In genomic region chr2:150997702-150998480, GRCh38 we compare ENCODE assay signal across 18 cellular contexts.
A peak's percentile ranks its signal among the peaks of the same experiment; 100 is the strongest.
DNase-seq lines count a peak whose midpoint lies in the region; ATAC-seq and TF ChIP-seq lines count a peak whose summit lies in the region.
"Had no signal": no experiment of that assay in that cellular context is flagged by ENCODE, and none has a peak within 500 bp of the region (broad histone marks: within the 10 kb centered on the region; RNA-seq: fewer than 3 reads in every experiment).

No MANE protein-coding gene starts in this region.

- BruUV-seq in A673 (replicated peaks; lab: Mats Ljungman, UMichigan): no TSS peak

- POLR2A ChIA-PET in A673 (lab: Charles Lee; ENCODE audit: low non-redundant PET): no interaction called here
- POLR2A ChIA-PET in activated CD8-positive, alpha-beta T cell treated with anti-CD3 and anti-CD28 coated beads for 36 hours (lab: Charles Lee): no interaction called here

- H3K9me3 ChIP-seq in A673 (ENCODE audit: low read depth, low read length, poor library complexity, severe bottlenecking): no peaks in the 10 kb centered on the region
- no peaks in the 10 kb centered on the region for H3K9me3 ChIP-seq in SJCRH30 (replicated peaks)
- H3K9me3 ChIP-seq in left lung: no peaks in the 10 kb centered on the region
- H3K9me3 ChIP-seq: colonic mucosa, Peyer's patch had no signal

- no peaks in the 10 kb centered on the region for H3K9me3 Mint-ChIP-seq in activated CD8-positive, alpha-beta T cell treated with anti-CD3 and anti-CD28 coated beads for 36 hours
- H3K9me3 Mint-ChIP-seq: activated naive CD4-positive, alpha-beta T cell treated with anti-CD3 and anti-CD28 coated beads, Interleukin-2, amount 50 U/mL, for 72 hours; IgD-negative memory B cell; stimulated activated effector memory CD8-positive, alpha-beta T cell treated with anti-CD3 and anti-CD28 coated beads, Interleukin-12 subunit alpha, Interleukin-12 subunit beta, amount 100 ng/mL, for 72 hours had no signal

- TF ChIP-seq CTCF in A673 (conservative IDR thresholded peaks at IDR 0.05; ENCODE audit: low read depth, low read length) (no peak), foreskin fibroblast (IDR thresholded peaks at IDR 0.05; ENCODE audit: low read depth, low read length) (no peak), left lung (IDR thresholded peaks at IDR 0.05) (no peak)
- no peak for TF ChIP-seq CTCF in activated CD8-positive, alpha-beta T cell treated with anti-CD3 and anti-CD28 coated beads for 36 hours (IDR thresholded peaks at IDR 0.05)

- DNase-seq in A673 (ENCODE audit: low spot score): peak; percentile 60
- DNase-seq in GM04503 (ENCODE audit: low read depth): peak; percentile 89
- peak; percentile 47 to 64 for DNase-seq in SJCRH30
- peak; percentile 70 to 84 for DNase-seq in foreskin fibroblast
- DNase-seq in activated CD8-positive, alpha-beta T cell treated with anti-CD3 and anti-CD28 coated beads for 36 hours: no peak
- DNase-seq in left lung: no peak
- DNase-seq in superior temporal gyrus (ENCODE audit: extremely low spot score): no peak
- DNase-seq: colonic mucosa, head of caudate nucleus, MV-4-11, NCI-H2081 treated with DMSO at 0.1 percent for 48 hours, Peyer's patch, SW 1271 had no signal

- H3K27ac Mint-ChIP-seq in activated CD8-positive, alpha-beta T cell treated with anti-CD3 and anti-CD28 coated beads for 36 hours: no peak overlapping the region
- H3K27ac Mint-ChIP-seq: activated naive CD4-positive, alpha-beta T cell treated with anti-CD3 and anti-CD28 coated beads, Interleukin-2, amount 50 U/mL, for 72 hours; IgD-negative memory B cell; stimulated activated effector memory CD8-positive, alpha-beta T cell treated with anti-CD3 and anti-CD28 coated beads, Interleukin-12 subunit alpha, Interleukin-12 subunit beta, amount 100 ng/mL, for 72 hours had no signal

- no peak for ATAC-seq in activated CD8-positive, alpha-beta T cell treated with anti-CD3 and anti-CD28 coated beads for 36 hours
- no peak for ATAC-seq in HG03354 (IDR thresholded peaks at IDR 0.05; ENCODE audit: poor library complexity, severe bottlenecking, unreplicated experiment)
- no peak for ATAC-seq in left lung
- ATAC-seq: activated naive CD4-positive, alpha-beta T cell treated with anti-CD3 and anti-CD28 coated beads, Interleukin-2, amount 50 U/mL, for 72 hours; stimulated activated effector memory CD8-positive, alpha-beta T cell treated with anti-CD3 and anti-CD28 coated beads, Interleukin-12 subunit alpha, Interleukin-12 subunit beta, amount 100 ng/mL, for 72 hours had no signal

- no peak overlapping the region for H3K4me3 Mint-ChIP-seq in activated CD8-positive, alpha-beta T cell treated with anti-CD3 and anti-CD28 coated beads for 36 hours
- H3K4me3 Mint-ChIP-seq: stimulated activated effector memory CD8-positive, alpha-beta T cell treated with anti-CD3 and anti-CD28 coated beads, Interleukin-12 subunit alpha, Interleukin-12 subunit beta, amount 100 ng/mL, for 72 hours; type B pancreatic cell had no signal

- peaks cover 3% of the 10 kb centered on the region for H3K27me3 Mint-ChIP-seq in activated CD8-positive, alpha-beta T cell treated with anti-CD3 and anti-CD28 coated beads for 36 hours
- H3K27me3 Mint-ChIP-seq: IgD-negative memory B cell, type B pancreatic cell had no signal

- H3K4me3 ChIP-seq in A673 (ENCODE audit: low read depth, low read length, poor library complexity, severe bottlenecking) (no peak overlapping the region), SJCRH30 (peak overlapping the region; percentile 36), foreskin fibroblast (ENCODE audit: low read depth in 1 of 2, low read length in 2 of 2) (no peak overlapping the region), left lung (no peak overlapping the region)
- H3K4me3 ChIP-seq: colonic mucosa, Peyer's patch had no signal

- H3K27me3 ChIP-seq in A673 (replicated peaks; ENCODE audit: insufficient read depth, low read depth, low read length, poor library complexity): no peaks in the 10 kb centered on the region
- no peaks in the 10 kb centered on the region for H3K27me3 ChIP-seq in SJCRH30
- no peaks in the 10 kb centered on the region for H3K27me3 ChIP-seq in left lung
- H3K27me3 ChIP-seq: colonic mucosa, Peyer's patch had no signal

- no peaks in the 10 kb centered on the region for H3K36me3 ChIP-seq in A673 (ENCODE audit: insufficient read depth, low read length, poor library complexity, severe bottlenecking)
- H3K36me3 ChIP-seq in SJCRH30: no peaks in the 10 kb centered on the region
- H3K36me3 ChIP-seq in left lung: no peaks in the 10 kb centered on the region
- H3K36me3 ChIP-seq: colonic mucosa, Peyer's patch had no signal

- no peaks in the 10 kb centered on the region for H3K36me3 Mint-ChIP-seq in activated CD8-positive, alpha-beta T cell treated with anti-CD3 and anti-CD28 coated beads for 36 hours (ENCODE audit: low read depth)
- H3K36me3 Mint-ChIP-seq: activated naive CD4-positive, alpha-beta T cell treated with anti-CD3 and anti-CD28 coated beads, Interleukin-2, amount 50 U/mL, for 72 hours; stimulated activated effector memory CD8-positive, alpha-beta T cell treated with anti-CD3 and anti-CD28 coated beads, Interleukin-12 subunit alpha, Interleukin-12 subunit beta, amount 100 ng/mL, for 72 hours; type B pancreatic cell had no signal

- H3K27ac ChIP-seq in A673 (ENCODE audit: low read depth, low read length, poor library complexity, severe bottlenecking) (no peak overlapping the region), SJCRH30 (peak overlapping the region; percentile 83), left lung (no peak overlapping the region)
- H3K27ac ChIP-seq: colonic mucosa, Peyer's patch had no signal

- H3K4me1 Mint-ChIP-seq in activated CD8-positive, alpha-beta T cell treated with anti-CD3 and anti-CD28 coated beads for 36 hours (ENCODE audit: low read depth): no peaks in the 10 kb centered on the region
- H3K4me1 Mint-ChIP-seq: IgD-negative memory B cell; stimulated activated effector memory CD8-positive, alpha-beta T cell treated with anti-CD3 and anti-CD28 coated beads, Interleukin-12 subunit alpha, Interleukin-12 subunit beta, amount 100 ng/mL, for 72 hours had no signal

- H3K4me1 ChIP-seq in A673 (ENCODE audit: insufficient read depth, low read length, poor library complexity, severe bottlenecking) (peaks cover 10% of the 10 kb centered on the region), SJCRH30 (peaks cover 26% of the 10 kb centered on the region), left lung (no peaks in the 10 kb centered on the region)
- H3K4me1 ChIP-seq: colonic mucosa, Peyer's patch had no signal

- CTCF ChIA-PET in A673 (lab: Charles Lee): no interaction called here
- CTCF ChIA-PET in activated CD8-positive, alpha-beta T cell treated with anti-CD3 and anti-CD28 coated beads for 36 hours (lab: Charles Lee): no interaction called here

- intact Hi-C loops in A673 (cut with micrococcal nuclease; ENCODE audit: unreplicated experiment): no loop called here
- intact Hi-C loops in activated CD8-positive, alpha-beta T cell treated with anti-CD3 and anti-CD28 coated beads for 36 hours (cut with micrococcal nuclease): no loop called here
- intact Hi-C loops in left lung (cut with DNase I): no loop called here

Comparison
In these comparisons a context has a peak if more than half of its experiments do, and no peak if none do; other contexts are left out.
1. DNase-seq: peak in A673 (single experiment), GM04503 (single experiment), SJCRH30 (2 of 2) and foreskin fibroblast (2 of 2); none in activated CD8-positive, alpha-beta T cell treated with anti-CD3 and anti-CD28 coated beads for 36 hours (single experiment), left lung (0 of 2) and superior temporal gyrus (single experiment).